Comparison of ENCODE assay signal across 8 cellular contexts in the genomic region with DNA sequence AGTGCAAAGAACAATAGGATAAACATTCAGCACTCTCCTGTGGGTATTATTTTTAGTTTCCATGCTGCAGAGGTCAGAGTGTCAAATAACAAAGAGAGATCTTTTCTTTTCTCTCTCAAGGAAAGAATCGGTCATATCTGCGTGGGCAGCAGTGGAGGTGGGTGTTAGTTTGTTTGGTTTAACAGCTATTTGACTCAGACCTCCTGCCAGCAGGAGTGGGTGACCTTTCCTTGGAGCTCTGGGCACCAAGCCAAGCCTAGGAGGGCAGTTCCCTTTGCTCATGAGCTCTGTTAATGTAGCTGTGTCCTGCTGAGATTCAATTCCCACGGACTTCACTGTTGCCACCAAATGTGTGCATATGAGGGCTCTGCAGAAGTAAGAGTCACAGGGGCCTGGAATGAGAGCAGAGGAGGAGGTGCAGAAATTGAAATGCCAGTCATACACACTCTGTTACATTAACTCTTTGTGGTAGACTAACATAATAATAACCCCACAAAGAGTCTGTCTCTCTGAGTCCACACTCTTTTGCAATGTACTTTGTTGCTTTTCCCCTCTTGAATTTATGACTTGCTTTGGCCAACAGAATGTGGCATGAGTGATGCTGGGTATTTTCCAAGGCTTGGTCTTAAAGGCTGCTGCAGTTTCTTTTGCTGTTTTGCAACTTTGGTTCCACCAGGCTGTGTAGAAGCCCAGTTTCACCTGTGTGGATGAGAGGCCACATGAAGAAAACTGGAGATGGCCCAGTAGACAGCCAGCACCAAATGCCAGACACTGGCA.
DNase-seq lines count a peak whose midpoint lies in the region; ATAC-seq and TF ChIP-seq lines count a peak whose summit lies in the region.

No MANE protein-coding gene starts in this region.

- peak; percentile 80 for ATAC-seq in left lung
- ATAC-seq in stimulated activated naive CD8-positive, alpha-beta T cell treated with anti-CD3 and anti-CD28 coated beads, Interleukin-15, amount 100 ng/mL, for 72 hours = peak; percentile 50

- peak overlapping the region; percentile 28 for H3K27ac Mint-ChIP-seq in Calu3 (ENCODE audit: unreplicated experiment)
- peak overlapping the region in 1 of 2 donors; percentile 60 for H3K27ac Mint-ChIP-seq in stimulated activated naive CD8-positive, alpha-beta T cell treated with anti-CD3 and anti-CD28 coated beads, Interleukin-15, amount 100 ng/mL, for 72 hours

- H3K27ac ChIP-seq in left lung = no peak overlapping the region

- no peak for TF ChIP-seq CTCF in Calu3 (IDR thresholded peaks at IDR 0.05; ENCODE audit: unreplicated experiment)
- TF ChIP-seq CTCF in left lung (IDR thresholded peaks at IDR 0.05) = no peak

- peaks cover 39% of the 10 kb centered on the region for H3K4me1 Mint-ChIP-seq in Calu3 (ENCODE audit: low read depth, unreplicated experiment)
- peaks cover 75% of the 10 kb centered on the region for H3K4me1 Mint-ChIP-seq in stimulated activated naive CD8-positive, alpha-beta T cell treated with anti-CD3 and anti-CD28 coated beads, Interleukin-15, amount 100 ng/mL, for 72 hours

- DNase-seq in Calu3 (peak; percentile 86), NCI-H1417 (lab: John Stamatoyannopoulos, UW) (peak; percentile 36 to 94 (median 75)), left lung (peak in 1 of 2 donors; percentile 64), ureter (ENCODE audit: low spot score) (no peak), cerebellar nuclear complex (lab: John Stamatoyannopoulos, UW) (no peak), cortex of kidney (lab: John Stamatoyannopoulos, UW) (no peak)
- peak; percentile 20 for DNase-seq in activated naive CD4-positive, alpha-beta T cell treated with anti-CD3 and anti-CD28 coated beads, Interleukin-2, amount 50 U/mL, for 16 hours
- DNase-seq in stimulated activated naive CD8-positive, alpha-beta T cell treated with anti-CD3 and anti-CD28 coated beads, Interleukin-15, amount 100 ng/mL, for 72 hours = peak; percentile 59 to 68

- no peak overlapping the region for H3K4me3 ChIP-seq in left lung

- H3K36me3 ChIP-seq in left lung = peaks cover 0 to 28% of the 10 kb centered on the region in 2 donors

- peak overlapping the region; percentile 6 for H3K4me3 Mint-ChIP-seq in Calu3 (ENCODE audit: low read depth, unreplicated experiment)
- peak overlapping the region; percentile 64 to 67 for H3K4me3 Mint-ChIP-seq in stimulated activated naive CD8-positive, alpha-beta T cell treated with anti-CD3 and anti-CD28 coated beads, Interleukin-15, amount 100 ng/mL, for 72 hours

- no peaks in the 10 kb centered on the region for H3K27me3 ChIP-seq in left lung

- CTCF ChIA-PET in Calu3 (lab: Charles Lee) = interaction anchor here (0.5 to 1.2 kb wide), 4 partner anchors 17 to 365 kb away, joined by 3 to 6 read pairs (median 4); no protein-coding TSS in a partner anchor

- no peaks in the 10 kb centered on the region for H3K27me3 Mint-ChIP-seq in Calu3 (ENCODE audit: unreplicated experiment)
- peaks cover 15% of the 10 kb centered on the region for H3K27me3 Mint-ChIP-seq in stimulated activated naive CD8-positive, alpha-beta T cell treated with anti-CD3 and anti-CD28 coated beads, Interleukin-15, amount 100 ng/mL, for 72 hours

- peaks cover 0 to 6% of the 10 kb centered on the region in 2 donors for H3K4me1 ChIP-seq in left lung

- peaks cover 28% of the 10 kb centered on the region for H3K36me3 Mint-ChIP-seq in Calu3 (ENCODE audit: insufficient read depth, unreplicated experiment)

- no TSS peak for BruUV-seq in Calu3 (replicated peaks; lab: Mats Ljungman, UMichigan)

- H3K9me3 Mint-ChIP-seq in Calu3 (ENCODE audit: low read depth, unreplicated experiment) = no peaks in the 10 kb centered on the region
- peaks cover 11 to 12% of the 10 kb centered on the region in 2 donors for H3K9me3 Mint-ChIP-seq in stimulated activated naive CD8-positive, alpha-beta T cell treated with anti-CD3 and anti-CD28 coated beads, Interleukin-15, amount 100 ng/mL, for 72 hours

- H3K9me3 ChIP-seq in left lung = no peaks in the 10 kb centered on the region

- intact Hi-C loops in Calu3 (cut with micrococcal nuclease; ENCODE audit: unreplicated experiment) = no loop called here
- intact Hi-C loops in left lung (cut with DNase I) = no loop called here

Comparison
In these comparisons a context has a peak if more than half of its experiments do, and no peak if none do; other contexts are left out.
1. DNase-seq: peak in Calu3 (single experiment), NCI-H1417 (3 of 3), activated naive CD4-positive, alpha-beta T cell treated with anti-CD3 and anti-CD28 coated beads, Interleukin-2, amount 50 U/mL, for 16 hours (single experiment) and stimulated activated naive CD8-positive, alpha-beta T cell treated with anti-CD3 and anti-CD28 coated beads, Interleukin-15, amount 100 ng/mL, for 72 hours (2 of 2); none in ureter (single experiment), cerebellar nuclear complex (0 of 2) and cortex of kidney (single experiment).